Comparison of ENCODE assay signal across 28 cellular contexts in genomic region chr15:57720861-57721260, GRCh38. TPM values are rescaled to one million over a fixed set of nuclear protein-coding genes. Genes with fewer than 3 reads are reported as not detected.
DNase-seq lines count a peak whose midpoint lies in the region; ATAC-seq and TF ChIP-seq lines count a peak whose summit lies in the region.
"Had no signal": no experiment of that assay in that cellular context is flagged by ENCODE, and none has a peak within 500 bp of the region (broad histone marks: within the 10 kb centered on the region; RNA-seq: fewer than 3 reads in every experiment).

No MANE protein-coding gene starts in this region.

- H3K27me3 Mint-ChIP-seq in mesothelial cell of epicardium (ENCODE audit: low read depth): no peaks in the 10 kb centered on the region
- H3K27me3 Mint-ChIP-seq: activated CD8-positive, alpha-beta memory T cell treated with anti-CD3 and anti-CD28 coated beads, Interleukin-2, amount 10 ng/mL, durations not matched to agents 7 days and 5 days; B cell; brain; CD4-positive, alpha-beta memory T cell; stimulated activated naive B cell treated with anti-CD40 and anti-IgM and Interleukin-4, amounts not matched to agents 10 μg/mL and 1 μg/mL and 100 μg/mL, for 72 hours had no signal

- H3K4me3 Mint-ChIP-seq in mesothelial cell of epicardium: no peak overlapping the region
- H3K4me3 Mint-ChIP-seq: activated CD8-positive, alpha-beta memory T cell treated with anti-CD3 and anti-CD28 coated beads, Interleukin-2, amount 10 ng/mL, durations not matched to agents 7 days and 5 days; activated T-cell treated with anti-CD3 and anti-CD28 coated beads, Interleukin-2, amount 50 U/mL, for 4 hours; B cell; brain; CD4-positive, alpha-beta memory T cell; nephron progenitor cell; stimulated activated naive B cell treated with anti-CD40 and anti-IgM and Interleukin-4, amounts not matched to agents 10 μg/mL and 1 μg/mL and 100 μg/mL, for 72 hours had no signal

- peaks cover 37% of the 10 kb centered on the region for H3K36me3 Mint-ChIP-seq in mesothelial cell of epicardium

- H3K9me3 Mint-ChIP-seq in mesothelial cell of epicardium: peaks cover 19% of the 10 kb centered on the region
- H3K9me3 Mint-ChIP-seq: activated T-cell treated with anti-CD3 and anti-CD28 coated beads, Interleukin-2, amount 50 U/mL, for 4 hours had no signal

- no peak for TF ChIP-seq CTCF in mesothelial cell of epicardium (IDR thresholded peaks at IDR 0.05; ENCODE audit: unreplicated experiment)

- peaks cover 23% of the 10 kb centered on the region for H3K4me1 Mint-ChIP-seq in mesothelial cell of epicardium
- H3K4me1 Mint-ChIP-seq: activated CD8-positive, alpha-beta memory T cell treated with anti-CD3 and anti-CD28 coated beads, Interleukin-2, amount 10 ng/mL, durations not matched to agents 7 days and 5 days; B cell; brain; nephron progenitor cell had no signal

- H3K27ac Mint-ChIP-seq in mesothelial cell of epicardium: peak overlapping the region; percentile 82
- H3K27ac Mint-ChIP-seq: activated CD8-positive, alpha-beta memory T cell treated with anti-CD3 and anti-CD28 coated beads, Interleukin-2, amount 10 ng/mL, durations not matched to agents 7 days and 5 days; B cell; brain; CD4-positive, alpha-beta memory T cell; nephron progenitor cell; stimulated activated naive B cell treated with anti-CD40 and anti-IgM and Interleukin-4, amounts not matched to agents 10 μg/mL and 1 μg/mL and 100 μg/mL, for 72 hours had no signal

- no peak for ATAC-seq in GM18907 (IDR thresholded peaks at IDR 0.05; ENCODE audit: unreplicated experiment)
- no peak for ATAC-seq in GM21737 (IDR thresholded peaks at IDR 0.05; ENCODE audit: unreplicated experiment)
- ATAC-seq: activated CD8-positive, alpha-beta memory T cell treated with anti-CD3 and anti-CD28 coated beads, Interleukin-2, amount 10 ng/mL, durations not matched to agents 7 days and 5 days; activated T-cell treated with anti-CD3 and anti-CD28 coated beads, Interleukin-2, amount 50 U/mL, for 4 hours; lower lobe of right lung; mucosa of descending colon; PC-3; stimulated activated naive B cell treated with anti-CD40 and anti-IgM and Interleukin-4, amounts not matched to agents 10 μg/mL and 1 μg/mL and 100 μg/mL, for 72 hours had no signal

- peak; percentile 16 for DNase-seq in AG08395 (ENCODE audit: low spot score)
- peak; percentile 54 for DNase-seq in NCI-H226
- DNase-seq in fibroblast of gingiva (ENCODE audit: low read depth): peak; percentile 49
- DNase-seq in mesothelial cell of epicardium (ENCODE audit: low spot score in 2 of 2, unreplicated experiment in 2 of 2): no peak
- no peak for DNase-seq in cerebellum (ENCODE audit: low spot score)
- DNase-seq in NCI-H1092 (lab: John Stamatoyannopoulos, UW): no peak
- DNase-seq: 8988T; activated CD4-positive, alpha-beta T cell treated with anti-CD3 and anti-CD28 coated beads, Interleukin-2, amount 50 U/mL, for 4 hours; activated CD8-positive, alpha-beta memory T cell treated with anti-CD3 and anti-CD28 coated beads, Interleukin-2, amount 10 ng/mL, durations not matched to agents 7 days and 5 days; activated T-cell treated with anti-CD3 and anti-CD28 coated beads, Interleukin-2, amount 50 U/mL, for 4 hours; CD4-positive, alpha-beta memory T cell; heart left ventricle; lower lobe of right lung; mucosa of descending colon; NCI-H1105; NCI-H2029; NCI-H524 treated with DMSO at 0.1 percent for 48 hours; nephron progenitor cell; NK-92 treated with Interleukin-12 subunit alpha and Interleukin-12 subunit beta, amount 100 ng/mL, for 24 hours; PC-3; stimulated activated naive B cell treated with anti-CD40 and anti-IgM and Interleukin-4, amounts not matched to agents 10 μg/mL and 1 μg/mL and 100 μg/mL, for 72 hours; substantia nigra; T-helper 2 cell; trophoblast cell had no signal

RNA-seq across cellular contexts. Expression of gene POLR2M, which starts 14.3 kb away (rescaled TPM):
- 108 to 110 TPM (median 109 TPM) in 3 replicates for total RNA-seq in mesothelial cell of epicardium
- total RNA-seq in cerebellum: 193 TPM

Comparison
In these comparisons a context has a peak if more than half of its experiments do, and no peak if none do; other contexts are left out.
1. DNase-seq: peak in AG08395 (single experiment), NCI-H226 (single experiment) and fibroblast of gingiva (single experiment); none in mesothelial cell of epicardium (0 of 2), cerebellum (single experiment) and NCI-H1092 (single experiment).